In genomic region chr1:151196292-151196800, GRCh38 we compare ENCODE assay signal across 8 cellular contexts. TPM values are rescaled to one million over a fixed set of nuclear protein-coding genes. Genes with fewer than 3 reads are reported as not detected.
DNase-seq lines count a peak whose midpoint lies in the region; ATAC-seq and TF ChIP-seq lines count a peak whose summit lies in the region.

No MANE protein-coding gene starts in this region.

- POLR2A ChIA-PET in activated B cell treated with CpG ODN at 0.5 μM for 24 hours (lab: Charles Lee), result interaction anchor here (0.6 to 1.0 kb wide), 4 partner anchors 9 to 202 kb away, joined by 3 to 6 read pairs (median 4); no protein-coding TSS in a partner anchor

- in situ Hi-C loops in ACHN (cut with HindIII; ENCODE audit: low pct_ligation_motif_present, low pct_unique_long_range_greater_than_20kb, low sequenced_read_pairs), result no loop called here

- H3K4me1 Mint-ChIP-seq in activated B cell treated with CpG ODN at 0.5 μM for 24 hours, result peaks cover 38% of the 10 kb centered on the region
- H3K4me1 Mint-ChIP-seq in memory B cell, result peaks cover 20% of the 10 kb centered on the region

- intact Hi-C loops in activated B cell treated with CpG ODN at 0.5 μM for 24 hours (cut with micrococcal nuclease), result loop anchor here (1.0 to 10.0 kb wide), 4 partner anchors 55 to 798 kb away; partner anchors contain the start of genes C2CD4D and S100A10

- H3K27me3 Mint-ChIP-seq in activated B cell treated with CpG ODN at 0.5 μM for 24 hours (no peaks in the 10 kb centered on the region), memory B cell (no peaks in the 10 kb centered on the region)

- no peaks in the 10 kb centered on the region for H3K36me3 ChIP-seq in H7 (replicated peaks; ENCODE audit: control insufficient read depth, insufficient read depth, low read length)

- ATAC-seq in activated B cell treated with CpG ODN at 0.5 μM for 24 hours (ENCODE audit: low read depth), result peak; percentile 16
- ATAC-seq in memory B cell (ENCODE audit: low read depth), result peak; percentile 37
- no peak for ATAC-seq in HG02840 (IDR thresholded peaks at IDR 0.05; ENCODE audit: low FRiP score, unreplicated experiment)

- CTCF ChIA-PET in activated B cell treated with CpG ODN at 0.5 μM for 24 hours (lab: Charles Lee), result interaction anchor here (1.1 to 2.1 kb wide), 2 partner anchors 56 to 97 kb away, joined by 3 to 10 read pairs; no protein-coding TSS in a partner anchor

- H3K36me3 Mint-ChIP-seq in activated B cell treated with CpG ODN at 0.5 μM for 24 hours (ENCODE audit: low read depth), result peaks cover 16% of the 10 kb centered on the region
- H3K36me3 Mint-ChIP-seq in memory B cell, result no peaks in the 10 kb centered on the region

- H3K27ac Mint-ChIP-seq in activated B cell treated with CpG ODN at 0.5 μM for 24 hours, result peak overlapping the region; percentile 66
- no peak overlapping the region for H3K27ac Mint-ChIP-seq in memory B cell

- H3K4me3 Mint-ChIP-seq in activated B cell treated with CpG ODN at 0.5 μM for 24 hours (peak overlapping the region; percentile 51), memory B cell (peak overlapping the region; percentile 77)

- no peaks in the 10 kb centered on the region for H3K27me3 ChIP-seq in H7 (ENCODE audit: control insufficient read depth, insufficient read depth, low read length)

- H3K4me3 ChIP-seq in H7 (ENCODE audit: insufficient read depth, low read depth, low read length), result no peak overlapping the region

- no peaks in the 10 kb centered on the region for H3K9me3 Mint-ChIP-seq in activated B cell treated with CpG ODN at 0.5 μM for 24 hours
- H3K9me3 Mint-ChIP-seq in memory B cell, result no peaks in the 10 kb centered on the region

- TF ChIP-seq CTCF in activated B cell treated with CpG ODN at 0.5 μM for 24 hours (IDR thresholded peaks at IDR 0.05), result no peak

- peak; percentile 96 for DNase-seq in ACHN
- DNase-seq in H7, result peak; percentile 66
- peak; percentile 78 for DNase-seq in NCI-H446 treated with DMSO at 0.1 percent for 48 hours (lab: John Stamatoyannopoulos, UW)
- DNase-seq in activated B cell treated with CpG ODN at 0.5 μM for 24 hours, result no peak
- peak; percentile 52 for DNase-seq in ecto neural progenitor cell (ENCODE audit: low spot score)
- peak; percentile 21 to 49 for DNase-seq in memory B cell (ENCODE audit: low spot score in 2 of 2)
- peak in 5 of 6 experiments; percentile 30 to 68 (median 52) for DNase-seq in stimulated activated naive CD4-positive, alpha-beta T cell (lab: John Stamatoyannopoulos, UW)

RNA-seq across cellular contexts. Expression of gene PIP5K1A, which starts 2.0 kb away (rescaled TPM):
- 79.7 and 86.6 TPM in 2 replicates for total RNA-seq in H7 (2014; rRNA removed; shearing (Covaris generic))
- 63.2 and 77.7 TPM in 2 replicates for total RNA-seq in activated B cell treated with CpG ODN at 0.5 μM for 24 hours

RNA-seq across cellular contexts. Expression of gene VPS72, which starts 6.3 kb away (rescaled TPM):
- 167 and 180 TPM in 2 replicates for total RNA-seq in H7 (2014; rRNA removed; shearing (Covaris generic))
- 58.8 and 72.1 TPM in 2 replicates for total RNA-seq in activated B cell treated with CpG ODN at 0.5 μM for 24 hours

RNA-seq across cellular contexts. Expression of gene TMOD4, which starts 20.6 kb away (rescaled TPM):
- total RNA-seq in H7 (2014; rRNA removed; shearing (Covaris generic)), result 0.80 TPM in 1 of 2 replicates, not detected in the other
- 3.8 and 4.4 TPM in 2 replicates for total RNA-seq in activated B cell treated with CpG ODN at 0.5 μM for 24 hours

RNA-seq across cellular contexts. Expression of gene SCNM1, which starts 30.4 kb away (rescaled TPM):
- 76.1 and 78.8 TPM in 2 replicates for total RNA-seq in H7 (2014; rRNA removed; shearing (Covaris generic))
- total RNA-seq in activated B cell treated with CpG ODN at 0.5 μM for 24 hours, result 52.8 and 58.2 TPM in 2 replicates

RNA-seq across cellular contexts. Expression of gene LYSMD1, which starts 30.6 kb away (rescaled TPM):
- 20.0 and 22.5 TPM in 2 replicates for total RNA-seq in H7 (2014; rRNA removed; shearing (Covaris generic))
- 4.9 and 5.4 TPM in 2 replicates for total RNA-seq in activated B cell treated with CpG ODN at 0.5 μM for 24 hours
